In genomic region chr2:48049371-48049770, GRCh38 we compare ENCODE assay signal across 18 cellular contexts.
A peak's percentile ranks its signal among the peaks of the same experiment; 100 is the strongest.
DNase-seq lines count a peak whose midpoint lies in the region; ATAC-seq, FAIRE-seq and TF ChIP-seq lines count a peak whose summit lies in the region.
"Had no signal": no experiment of that assay in that cellular context is flagged by ENCODE, and none has a peak within 500 bp of the region (broad histone marks: within the 10 kb centered on the region; RNA-seq: fewer than 3 reads in every experiment).

No MANE protein-coding gene starts in this region.

- H3K4me2 ChIP-seq in A549, result no peak overlapping the region
- H3K4me2 ChIP-seq in GM23338, result peak overlapping the region; percentile 71

- H3K79me2 ChIP-seq in GM23338 (replicated peaks; ENCODE audit: insufficient read depth), result peaks cover 2% of the 10 kb centered on the region

- no peak for FAIRE-seq in A549 (lab: Jason Lieb, UNC)
- FAIRE-seq: GM12892, GM19239, H54, HTR-8/SVneo had no signal

- H3K9me3 ChIP-seq in A549, result no peaks in the 10 kb centered on the region
- no peaks in the 10 kb centered on the region for H3K9me3 ChIP-seq in CD8-positive, alpha-beta T cell (ENCODE audit: low read length)

- H3K27me3 ChIP-seq in GM23338 (ENCODE audit: insufficient read depth), result no peaks in the 10 kb centered on the region
- no peaks in the 10 kb centered on the region for H3K27me3 ChIP-seq in CD8-positive, alpha-beta T cell (ENCODE audit: insufficient read depth, low read length)

- H3K4me3 ChIP-seq in A549 (no peak overlapping the region), GM23338 (peak overlapping the region; percentile 45; the same call in 1 of the 2 replicates)
- H3K4me3 ChIP-seq in CD8-positive, alpha-beta T cell (ENCODE audit: low read depth, low read length), result no peak overlapping the region

- WGBS in A549 (ENCODE audit: missing lambda C conversion rate), result 56% methylated on average over 2 of the region's 2 CpGs

- no peak overlapping the region for H3K27ac ChIP-seq in A549
- 0 out of 2 replicates have a peak overlapping the region, but pooled peaks have one; percentile 17 for H3K27ac ChIP-seq in GM23338 (ENCODE audit: low read depth)
- no peak overlapping the region for H3K27ac ChIP-seq in CD8-positive, alpha-beta T cell (ENCODE audit: low read depth, low read length)

- H3K27me3 Mint-ChIP-seq in GM23338 (ENCODE audit: insufficient read depth, low read depth, poor library complexity), result peaks cover 4% of the 10 kb centered on the region
- no peaks in the 10 kb centered on the region for H3K27me3 Mint-ChIP-seq in glutamatergic neuron (ENCODE audit: unreplicated experiment)
- H3K27me3 Mint-ChIP-seq in CD8-positive, alpha-beta T cell (ENCODE audit: low read depth), result peaks cover 5% of the 10 kb centered on the region
- H3K27me3 Mint-ChIP-seq: B cell; CD4-positive, alpha-beta T cell had no signal

- TF ChIP-seq CTCF in A549 (IDR thresholded peaks at IDR 0.05) (no peak), GM23338 (conservative IDR thresholded peaks at IDR 0.05; ENCODE audit: low read depth in 2 of 2) (no peak), glutamatergic neuron (IDR thresholded peaks at IDR 0.05; ENCODE audit: partially characterized antibody, unreplicated experiment) (no peak)
- no peak for TF ChIP-seq CTCF in CD8-positive, alpha-beta T cell (IDR thresholded peaks at IDR 0.05)

- POLR2A ChIA-PET in A549 (lab: Yijun Ruan, JAX), result interaction anchor here (0.6 kb wide), 1 partner anchor 408 kb away, joined by 3 read pairs; no protein-coding TSS in a partner anchor
- POLR2A ChIA-PET in CD8-positive, alpha-beta T cell (lab: Charles Lee), result no interaction called here

- no peaks in the 10 kb centered on the region for H4K20me1 ChIP-seq in GM23338 (replicated peaks; ENCODE audit: insufficient read depth)

- peaks cover 4% of the 10 kb centered on the region for H3K9me3 Mint-ChIP-seq in GM23338
- peaks cover 5% of the 10 kb centered on the region for H3K9me3 Mint-ChIP-seq in glutamatergic neuron (ENCODE audit: unreplicated experiment)
- peaks cover 3% of the 10 kb centered on the region for H3K9me3 Mint-ChIP-seq in CD8-positive, alpha-beta T cell
- H3K9me3 Mint-ChIP-seq: CD4-positive, alpha-beta T cell had no signal

- no peaks in the 10 kb centered on the region for H3K36me3 ChIP-seq in GM23338 (ENCODE audit: insufficient read depth)
- H3K36me3 ChIP-seq in CD8-positive, alpha-beta T cell (ENCODE audit: insufficient read depth, low read length), result no peaks in the 10 kb centered on the region

- no peak for TF ChIP-seq RAD21 in A549 (conservative IDR thresholded peaks at IDR 0.05 in 1 of 2, IDR thresholded peaks at IDR 0.05 in 1 of 2)

- H3K4me1 ChIP-seq in A549, result no peaks in the 10 kb centered on the region
- peaks cover 29% of the 10 kb centered on the region for H3K4me1 ChIP-seq in GM23338 (ENCODE audit: insufficient read depth)
- no peaks in the 10 kb centered on the region for H3K4me1 ChIP-seq in CD8-positive, alpha-beta T cell (ENCODE audit: insufficient read depth, low read length)

- peak overlapping the region; percentile 90 for H3K27ac Mint-ChIP-seq in GM23338
- no peak overlapping the region for H3K27ac Mint-ChIP-seq in glutamatergic neuron (ENCODE audit: unreplicated experiment)
- no peak overlapping the region for H3K27ac Mint-ChIP-seq in CD8-positive, alpha-beta T cell
- H3K27ac Mint-ChIP-seq: B cell; CD4-positive, alpha-beta T cell had no signal

- CTCF ChIA-PET in A549 (lab: Yijun Ruan, JAX), result interaction anchor here (1.0 kb wide), 1 partner anchor 31 kb away, joined by 3 read pairs; no protein-coding TSS in a partner anchor
- CTCF ChIA-PET in CD8-positive, alpha-beta T cell (lab: Charles Lee), result no interaction called here

- no peaks in the 10 kb centered on the region for H3F3A ChIP-seq in GM23338 (replicated peaks; ENCODE audit: low read depth)

- no peak for DNase-seq in A549 (ENCODE audit: low read depth in 1 of 2, low spot score in 1 of 2)
- no peak for DNase-seq in GM23338 (ENCODE audit: low spot score)
- DNase-seq in NCI-H82 treated with DMSO at 0.1 percent for 48 hours (lab: John Stamatoyannopoulos, UW; ENCODE audit: unreplicated experiment), result peak; percentile 36
- no peak for DNase-seq in glutamatergic neuron
- no peak for DNase-seq in nucleus accumbens (lab: John Stamatoyannopoulos, UW)
- no peak for DNase-seq in CD8-positive, alpha-beta T cell
- DNase-seq: C1 segment of cervical spinal cord; CD4-positive, alpha-beta T cell; DND-41; GDM1; KG1 had no signal

- H2AFZ ChIP-seq in GM23338, result no peak overlapping the region

- H3K4me3 Mint-ChIP-seq in GM23338 (peak overlapping the region; percentile 71), glutamatergic neuron (ENCODE audit: unreplicated experiment) (peak overlapping the region; percentile 37)
- no peak overlapping the region for H3K4me3 Mint-ChIP-seq in CD8-positive, alpha-beta T cell
- H3K4me3 Mint-ChIP-seq: B cell; CD4-positive, alpha-beta T cell had no signal

- H3K4me1 Mint-ChIP-seq in GM23338 (peaks cover 29% of the 10 kb centered on the region), glutamatergic neuron (ENCODE audit: low read depth, unreplicated experiment) (peaks cover 3% of the 10 kb centered on the region)
- H3K4me1 Mint-ChIP-seq in CD8-positive, alpha-beta T cell (ENCODE audit: low read depth), result no peaks in the 10 kb centered on the region

- intact Hi-C loops in CD8-positive, alpha-beta T cell (cut with DNase I, micrococcal nuclease), result no loop called here

- TF ChIP-seq EP300 in A549 (IDR thresholded peaks at IDR 0.05), result no peak

- no peaks in the 10 kb centered on the region; the same call in 1 of the 2 replicates for H3K9me2 ChIP-seq in GM23338 (ENCODE audit: insufficient read depth)

- no peak for TF ChIP-seq POLR2A in A549 (IDR thresholded peaks at IDR 0.05; ENCODE audit: low read length)

- H3K36me3 Mint-ChIP-seq in GM23338 (ENCODE audit: low read depth) (peaks cover 12% of the 10 kb centered on the region; the same call in 2 of the 3 replicates), glutamatergic neuron (ENCODE audit: unreplicated experiment) (no peaks in the 10 kb centered on the region)
- H3K36me3 Mint-ChIP-seq in CD8-positive, alpha-beta T cell, result no peaks in the 10 kb centered on the region

- no peak for ATAC-seq in A549
- no peak for ATAC-seq in GM23338
- ATAC-seq in HG03095 (IDR thresholded peaks at IDR 0.05; ENCODE audit: unreplicated experiment), result no peak
- no peak for ATAC-seq in CD8-positive, alpha-beta T cell
- ATAC-seq in HG03520 (IDR thresholded peaks at IDR 0.05; ENCODE audit: unreplicated experiment), result no peak

TF ChIP-seq in A549, 52 proteins besides CTCF, POLR2A, EP300 and RAD21:
- TF ChIP-seq KDM1A (IDR thresholded peaks at IDR 0.05; ENCODE audit: low read depth), result no peak
- peak; percentile 86 for TF ChIP-seq MAFK (IDR thresholded peaks at IDR 0.05; ENCODE audit: partially characterized antibody)
TF ChIP-seq in A549: peak in this region for 1.

TF ChIP-seq in GM23338, 12 proteins besides CTCF, POLR2A, EP300 and RAD21 (continues in another document):
- no peak for TF ChIP-seq EZH2phosphoT487 (IDR thresholded peaks at IDR 0.05; ENCODE audit: unreplicated experiment)
- no peak for TF ChIP-seq ETS1 (IDR thresholded peaks at IDR 0.05)
- no peak for TF ChIP-seq REST (IDR thresholded peaks at IDR 0.05; ENCODE audit: unreplicated experiment)
- TF ChIP-seq ZNF331 (CRISPR knock-in tag; IDR thresholded peaks at IDR 0.05; ENCODE audit: low read depth), result no peak
- no peak for TF ChIP-seq CREB1 (CRISPR knock-in tag; IDR thresholded peaks at IDR 0.05; ENCODE audit: low read depth)
- TF ChIP-seq NANOG (IDR thresholded peaks at IDR 0.05; ENCODE audit: borderline replicate concordance), result no peak
- no peak for TF ChIP-seq EZH2 (IDR thresholded peaks at IDR 0.05; ENCODE audit: low read depth, unreplicated experiment)
- TF ChIP-seq ZNF114 (CRISPR knock-in tag; IDR thresholded peaks at IDR 0.05), result no peak
